ENCODE assay signal across 30 cellular contexts in the genomic region with DNA sequence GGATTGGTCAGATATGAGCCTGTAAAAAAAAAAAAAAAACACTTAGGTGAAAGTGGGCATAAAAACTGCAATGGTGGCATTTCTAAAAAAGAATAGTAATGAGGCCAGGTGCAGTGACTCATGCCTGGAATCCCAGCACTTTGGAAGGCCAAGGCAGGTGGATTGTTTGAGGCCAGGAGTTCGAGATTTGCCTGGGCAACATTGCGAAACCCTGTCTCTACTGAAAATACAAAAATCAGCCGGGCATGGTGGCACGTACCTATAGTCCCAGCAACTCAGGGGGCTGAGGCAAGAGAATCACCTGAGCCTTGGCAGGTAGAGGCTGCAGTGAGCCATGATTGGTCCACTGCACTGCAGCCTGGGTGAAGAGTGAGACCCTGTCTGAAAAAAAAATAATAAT.
"Had no signal": no experiment of that assay in that cellular context is flagged by ENCODE, and none has a peak within 500 bp of the region (broad histone marks: within the 10 kb centered on the region; RNA-seq: fewer than 3 reads in every experiment).

No MANE protein-coding gene starts in this region.

- DNase-seq: activated B cell treated with CpG ODN at 0.5 μM for 24 hours; activated CD4-positive, alpha-beta memory T cell treated with anti-CD3 and anti-CD28 coated beads, Interleukin-2, amount 10 ng/mL, durations not matched to agents 7 days and 5 days; activated CD4-positive, alpha-beta T cell treated with anti-CD3 and anti-CD28 coated beads, Interleukin-2, amount 10 ng/mL, durations not matched to agents 7 days and 5 days; activated CD4-positive, alpha-beta T cell treated with anti-CD3 and anti-CD28 coated beads, Interleukin-2, amount 50 U/mL, for 4 hours; activated CD8-positive, alpha-beta memory T cell treated with anti-CD3 and anti-CD28 coated beads, Interleukin-2, amount 50 U/mL, for 48 hours; activated gamma-delta T cell; activated naive CD4-positive, alpha-beta T cell; activated naive CD4-positive, alpha-beta T cell treated with anti-CD3 and anti-CD28 coated beads, Interleukin-2, amount 10 ng/mL, durations not matched to agents 7 days and 5 days; activated naive CD8-positive, alpha-beta T cell treated with anti-CD3 and anti-CD28 coated beads, Interleukin-2, amount 10 ng/mL, durations not matched to agents 7 days and 5 days; activated T-cell treated with anti-CD3 and anti-CD28 coated beads for 4 hours; activated T-cell treated with anti-CD3 and anti-CD28 coated beads, Interleukin-2, amount 50 U/mL, for 24 hours; activated T-cell treated with anti-CD3 and anti-CD28 coated beads, Interleukin-2, amount 50 U/mL, for 72 hours; dorsolateral prefrontal cortex; effector memory CD4-positive, alpha-beta T cell; endodermal cell; foreskin fibroblast; head of caudate nucleus; T-helper 2 cell had no signal

- H3K27ac Mint-ChIP-seq: activated B cell treated with CpG ODN at 0.5 μM for 24 hours; activated CD4-positive, alpha-beta memory T cell treated with anti-CD3 and anti-CD28 coated beads, Interleukin-2, amount 10 ng/mL, durations not matched to agents 7 days and 5 days; activated CD4-positive, alpha-beta T cell treated with anti-CD3 and anti-CD28 coated beads, Interleukin-2, amount 10 ng/mL, durations not matched to agents 7 days and 5 days; activated naive CD4-positive, alpha-beta T cell treated with anti-CD3 and anti-CD28 coated beads, Interleukin-2, amount 10 ng/mL, durations not matched to agents 7 days and 5 days; activated naive CD4-positive, alpha-beta T cell treated with anti-CD3 and anti-CD28 coated beads, Interleukin-2, amount 50 U/mL, for 72 hours; activated naive CD8-positive, alpha-beta T cell treated with anti-CD3 and anti-CD28 coated beads, Interleukin-2, amount 10 ng/mL, durations not matched to agents 7 days and 5 days; activated T-cell treated with anti-CD3 and anti-CD28 coated beads, Interleukin-2, amount 50 U/mL, for 24 hours; activated T-cell treated with anti-CD3 and anti-CD28 coated beads, Interleukin-2, amount 50 U/mL, for 72 hours; brain; dendritic cell treated with granulocyte-macrophage colony-stimulating factor and Interleukin-4, amounts not matched to agents 40 ng/mL and 50 ng/mL, for 4 days; endodermal cell had no signal

- H3K4me1 Mint-ChIP-seq: brain, endodermal cell had no signal

- H3K4me1 ChIP-seq: ascending aorta had no signal

- H3K36me3 Mint-ChIP-seq: brain had no signal

- H3K27ac ChIP-seq: ascending aorta, coronary artery, dorsolateral prefrontal cortex, VCaP had no signal

- H3K9me3 Mint-ChIP-seq: activated B cell treated with CpG ODN at 0.5 μM for 24 hours; activated naive CD4-positive, alpha-beta T cell treated with anti-CD3 and anti-CD28 coated beads, Interleukin-2, amount 10 ng/mL, durations not matched to agents 7 days and 5 days; activated T-cell treated with anti-CD3 and anti-CD28 coated beads, Interleukin-2, amount 50 U/mL, for 24 hours; activated T-cell treated with anti-CD3 and anti-CD28 coated beads, Interleukin-2, amount 50 U/mL, for 72 hours; central memory CD8-positive, alpha-beta T cell; dendritic cell treated with granulocyte-macrophage colony-stimulating factor and Interleukin-4, amounts not matched to agents 40 ng/mL and 50 ng/mL, for 4 days; endodermal cell had no signal

- H3K27me3 Mint-ChIP-seq: activated B cell treated with CpG ODN at 0.5 μM for 24 hours; activated naive CD8-positive, alpha-beta T cell treated with anti-CD3 and anti-CD28 coated beads, Interleukin-2, amount 10 ng/mL, durations not matched to agents 7 days and 5 days; activated T-cell treated with anti-CD3 and anti-CD28 coated beads, Interleukin-2, amount 50 U/mL, for 24 hours; central memory CD8-positive, alpha-beta T cell; dendritic cell treated with granulocyte-macrophage colony-stimulating factor and Interleukin-4, amounts not matched to agents 40 ng/mL and 50 ng/mL, for 4 days had no signal

- H3K9me3 ChIP-seq: ascending aorta had no signal

- H3K4me3 ChIP-seq: ascending aorta, coronary artery, dorsolateral prefrontal cortex had no signal

- H3K4me3 Mint-ChIP-seq: activated B cell treated with CpG ODN at 0.5 μM for 24 hours; activated CD4-positive, alpha-beta memory T cell treated with anti-CD3 and anti-CD28 coated beads, Interleukin-2, amount 10 ng/mL, durations not matched to agents 7 days and 5 days; activated CD4-positive, alpha-beta T cell treated with anti-CD3 and anti-CD28 coated beads, Interleukin-2, amount 10 ng/mL, durations not matched to agents 7 days and 5 days; activated naive CD4-positive, alpha-beta T cell treated with anti-CD3 and anti-CD28 coated beads, Interleukin-2, amount 10 ng/mL, durations not matched to agents 7 days and 5 days; activated naive CD8-positive, alpha-beta T cell treated with anti-CD3 and anti-CD28 coated beads, Interleukin-2, amount 10 ng/mL, durations not matched to agents 7 days and 5 days; activated T-cell treated with anti-CD3 and anti-CD28 coated beads, Interleukin-2, amount 50 U/mL, for 24 hours; activated T-cell treated with anti-CD3 and anti-CD28 coated beads, Interleukin-2, amount 50 U/mL, for 72 hours; brain; central memory CD8-positive, alpha-beta T cell; dendritic cell treated with granulocyte-macrophage colony-stimulating factor and Interleukin-4, amounts not matched to agents 40 ng/mL and 50 ng/mL, for 4 days; endodermal cell had no signal

- ATAC-seq: activated CD4-positive, CD25-positive, alpha-beta regulatory T cell treated with anti-CD3 and anti-CD28 coated beads, Interleukin-2, amount 50 U/mL, for 24 hours; activated naive CD4-positive, alpha-beta T cell treated with anti-CD3 and anti-CD28 coated beads, Interleukin-2, amount 50 U/mL, for 72 hours; activated T-cell treated with anti-CD3 and anti-CD28 coated beads, Interleukin-2, amount 50 U/mL, for 72 hours; esophagus mucosa had no signal

- FAIRE-seq: bronchial epithelial cell, frontal cortex, TTC549 had no signal
